ENCODE assay signal across 26 cellular contexts in the genomic region with DNA sequence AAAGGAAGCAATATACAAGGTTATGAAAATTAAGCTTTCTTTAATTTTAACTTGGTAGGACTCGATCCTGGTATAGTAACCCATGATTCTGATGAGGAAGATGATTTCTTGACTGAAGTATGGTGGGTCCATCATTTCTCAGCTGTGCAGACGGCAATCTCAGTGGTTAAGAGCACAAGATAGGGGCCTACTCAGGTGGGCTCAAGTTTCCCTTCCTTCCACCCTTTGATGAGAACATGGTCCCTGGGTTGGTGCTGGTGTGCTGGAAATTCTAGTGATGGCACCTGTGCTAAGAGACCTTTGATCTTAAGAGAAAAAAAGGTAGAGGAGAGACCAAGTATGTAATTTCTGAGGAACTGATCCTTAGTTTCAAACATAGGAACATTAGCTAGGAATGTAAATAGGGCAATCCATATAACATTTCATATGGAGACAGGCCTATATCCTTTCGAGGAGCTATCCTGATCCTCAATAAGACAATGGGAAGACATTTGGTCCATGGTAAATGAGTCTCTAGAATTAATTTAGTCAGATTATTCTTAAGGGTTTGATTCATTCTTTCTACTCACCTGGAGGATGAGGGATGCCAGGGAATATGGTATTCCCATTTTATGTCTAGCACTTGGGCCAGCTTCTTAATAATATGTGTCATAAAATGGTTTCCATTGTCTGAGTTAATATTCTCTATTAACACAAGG.
"Had no signal": no experiment of that assay in that cellular context is flagged by ENCODE, and none has a peak within 500 bp of the region (broad histone marks: within the 10 kb centered on the region; RNA-seq: fewer than 3 reads in every experiment).

No MANE protein-coding gene starts in this region.

- H3K4me1 Mint-ChIP-seq: naive B cell; neural crest cell; stimulated activated naive B cell treated with anti-CD40 and anti-IgM and Interleukin-4, amounts not matched to agents 10 μg/mL and 1 μg/mL and 100 μg/mL, for 72 hours; stimulated activated naive CD8-positive, alpha-beta T cell treated with anti-CD3 and anti-CD28 coated beads, Interleukin-15, amount 100 ng/mL, for 72 hours had no signal

- H3K27ac Mint-ChIP-seq: naive B cell; progenitor cell of endocrine pancreas; stimulated activated naive B cell treated with anti-CD40 and anti-IgM and Interleukin-4, amounts not matched to agents 10 μg/mL and 1 μg/mL and 100 μg/mL, for 72 hours; stimulated activated naive CD8-positive, alpha-beta T cell treated with anti-CD3 and anti-CD28 coated beads, Interleukin-15, amount 100 ng/mL, for 72 hours had no signal

- H3K9me3 ChIP-seq: right lobe of liver, testis had no signal

- H3K27ac ChIP-seq: dorsolateral prefrontal cortex, foreskin keratinocyte, pancreas, right lobe of liver, spleen, testis, transverse colon had no signal

- H3K27me3 ChIP-seq: dorsolateral prefrontal cortex, foreskin keratinocyte, pancreas, right lobe of liver, spleen, testis, transverse colon had no signal

- H3K4me1 ChIP-seq: foreskin keratinocyte, pancreas, right lobe of liver, spleen, testis, transverse colon had no signal

- DNase-seq: central memory CD4-positive, alpha-beta T cell; cortex of kidney; dorsolateral prefrontal cortex; effector memory CD4-positive, alpha-beta T cell; erythroblast; foreskin keratinocyte; head of caudate nucleus; hippocampal formation; left colon; left ventricle myocardium superior; mesendoderm; naive B cell; nucleus accumbens; pancreas; right lobe of liver; stimulated activated CD4-positive, alpha-beta T cell treated with anti-CD3 and anti-CD28 coated beads, Interleukin-15, amount 100 ng/mL, for 24 hours; stimulated activated CD4-positive, alpha-beta T cell treated with anti-CD3 and anti-CD28 coated beads, Interleukin-1b, Interleukin-23, amount 100 ng/mL, for 48 hours; stimulated activated CD4-positive, alpha-beta T cell treated with anti-CD3 and anti-CD28 coated beads, Interleukin-4, amount 100 ng/mL, for 4 hours; stimulated activated naive B cell treated with anti-CD40 and anti-IgM and Interleukin-4, amounts not matched to agents 10 μg/mL and 1 μg/mL and 100 μg/mL, for 72 hours; stimulated activated naive CD8-positive, alpha-beta T cell treated with anti-CD3 and anti-CD28 coated beads, Interleukin-15, amount 100 ng/mL, for 72 hours; testis; transverse colon had no signal

- H3K36me3 Mint-ChIP-seq: stimulated activated naive B cell treated with anti-CD40 and anti-IgM and Interleukin-4, amounts not matched to agents 10 μg/mL and 1 μg/mL and 100 μg/mL, for 72 hours had no signal

- FAIRE-seq: pancreas had no signal

- H3K27me3 Mint-ChIP-seq: progenitor cell of endocrine pancreas; stimulated activated naive B cell treated with anti-CD40 and anti-IgM and Interleukin-4, amounts not matched to agents 10 μg/mL and 1 μg/mL and 100 μg/mL, for 72 hours; stimulated activated naive CD8-positive, alpha-beta T cell treated with anti-CD3 and anti-CD28 coated beads, Interleukin-15, amount 100 ng/mL, for 72 hours had no signal

- H3K4me3 ChIP-seq: dorsolateral prefrontal cortex, lung, pancreas, right lobe of liver, spleen, testis, transverse colon had no signal

- H3K36me3 ChIP-seq: pancreas, right lobe of liver, spleen, transverse colon had no signal

- H3K4me3 Mint-ChIP-seq: naive B cell; neural crest cell; stimulated activated naive B cell treated with anti-CD40 and anti-IgM and Interleukin-4, amounts not matched to agents 10 μg/mL and 1 μg/mL and 100 μg/mL, for 72 hours; stimulated activated naive CD8-positive, alpha-beta T cell treated with anti-CD3 and anti-CD28 coated beads, Interleukin-15, amount 100 ng/mL, for 72 hours had no signal
